ENCODE assay signal across 8 cellular contexts in the genomic region with DNA sequence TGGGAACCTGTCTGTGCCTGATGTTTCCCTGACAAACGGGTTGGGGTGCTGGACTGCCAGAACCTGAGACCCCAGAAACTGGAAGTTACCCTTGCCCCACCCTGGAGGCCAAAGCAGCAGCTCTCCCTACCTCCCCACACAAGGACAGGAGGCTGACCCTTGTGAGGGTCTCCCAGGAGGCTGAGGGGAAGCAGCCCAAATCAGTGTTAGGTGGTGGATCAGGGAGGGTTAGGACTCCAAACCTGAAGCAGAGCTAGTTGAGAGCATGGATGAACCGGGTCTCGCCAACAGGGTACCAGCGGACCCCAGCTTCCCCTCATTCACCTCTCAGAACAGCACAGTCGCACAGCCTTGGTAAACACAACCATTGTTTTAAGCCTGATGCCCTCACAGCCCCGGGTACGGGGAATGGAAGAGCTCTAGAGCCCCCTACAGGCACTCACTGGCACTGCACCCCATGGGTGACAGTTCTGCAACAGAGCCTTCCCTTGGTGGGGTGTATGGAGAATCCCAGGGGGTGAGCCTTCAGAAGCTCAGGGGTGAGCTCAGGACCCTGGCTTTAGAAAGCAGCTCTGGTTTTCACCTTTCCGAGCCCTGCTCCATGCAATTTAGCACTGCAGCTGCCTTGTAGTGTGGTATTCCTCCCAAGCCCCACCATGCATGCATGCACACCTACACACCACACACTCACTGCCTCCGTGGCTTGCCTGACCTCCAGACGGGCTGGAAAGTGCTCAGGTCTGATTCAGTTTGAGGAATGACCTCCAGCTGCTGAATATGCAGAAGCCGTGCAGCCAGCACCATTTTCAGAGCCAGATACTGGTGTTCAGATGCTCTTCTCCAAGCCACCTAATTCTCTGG. TPM values are rescaled to one million over a fixed set of nuclear protein-coding genes. Genes with fewer than 3 reads are reported as not detected.
DNase-seq lines count a peak whose midpoint lies in the region; ATAC-seq, FAIRE-seq and TF ChIP-seq lines count a peak whose summit lies in the region.

No MANE protein-coding gene starts in this region.

- peak; percentile 92 for FAIRE-seq in GM12892 (lab: Jason Lieb, UNC)

- H3K9me3 ChIP-seq in SJSA1 (replicated peaks) = no peaks in the 10 kb centered on the region

- H3K4me3 Mint-ChIP-seq in activated naive CD4-positive, alpha-beta T cell treated with anti-CD3 and anti-CD28 coated beads, Interleukin-2, amount 10 ng/mL, durations not matched to agents 7 days and 5 days = no peak overlapping the region

- no peak overlapping the region for H3K27ac ChIP-seq in SJSA1

- no peaks in the 10 kb centered on the region for H3K36me3 Mint-ChIP-seq in activated naive CD4-positive, alpha-beta T cell treated with anti-CD3 and anti-CD28 coated beads, Interleukin-2, amount 10 ng/mL, durations not matched to agents 7 days and 5 days

- no peaks in the 10 kb centered on the region for H3K4me1 Mint-ChIP-seq in activated naive CD4-positive, alpha-beta T cell treated with anti-CD3 and anti-CD28 coated beads, Interleukin-2, amount 10 ng/mL, durations not matched to agents 7 days and 5 days

- no peaks in the 10 kb centered on the region for H3K9me3 Mint-ChIP-seq in activated naive CD4-positive, alpha-beta T cell treated with anti-CD3 and anti-CD28 coated beads, Interleukin-2, amount 10 ng/mL, durations not matched to agents 7 days and 5 days

- peak; percentile 81 for DNase-seq in 8988T
- peak; percentile 82 for DNase-seq in GM12892 (ENCODE audit: insufficient read length)
- DNase-seq in LoVo (ENCODE audit: low spot score) = peak; percentile 66
- peak; percentile 37 to 65 for DNase-seq in SJSA1 (ENCODE audit: low read depth in 1 of 2, low spot score in 2 of 2)
- peak; percentile 75 for DNase-seq in activated naive CD4-positive, alpha-beta T cell treated with anti-CD3 and anti-CD28 coated beads, Interleukin-2, amount 10 ng/mL, durations not matched to agents 7 days and 5 days
- DNase-seq in Right ventricle myocardium inferior (ENCODE audit: missing footprints) = no peak
- DNase-seq in posterior cingulate gyrus = peak; percentile 62 to 96 (median 80)
- peak; percentile 73 for DNase-seq in ureter (ENCODE audit: low spot score)

- intact Hi-C loops in Right ventricle myocardium inferior (cut with DNase I) = loop anchor here (1.0 to 5.0 kb wide), 2 partner anchors 337 to 675 kb away; no protein-coding TSS in a partner anchor
- intact Hi-C loops in posterior cingulate gyrus (cut with DNase I) = loop anchor here (1.0 kb wide), 1 partner anchor 337 kb away; no protein-coding TSS in a partner anchor

- peak; percentile 79 for ATAC-seq in Right ventricle myocardium inferior

- H3K36me3 ChIP-seq in SJSA1 = no peaks in the 10 kb centered on the region

- no peaks in the 10 kb centered on the region for H3K4me1 ChIP-seq in SJSA1 (replicated peaks)

- H3K27ac Mint-ChIP-seq in activated naive CD4-positive, alpha-beta T cell treated with anti-CD3 and anti-CD28 coated beads, Interleukin-2, amount 10 ng/mL, durations not matched to agents 7 days and 5 days = no peak overlapping the region

- CTCF ChIA-PET in activated naive CD4-positive, alpha-beta T cell treated with anti-CD3 and anti-CD28 coated beads, Interleukin-2, amount 10 ng/mL, durations not matched to agents 7 days and 5 days (lab: Charles Lee) = interaction anchor here (0.6 to 5.1 kb wide), 18 partner anchors 9 to 682 kb away, joined by 3 to 42 read pairs (median 4); partner anchors contain the start of gene ESRRB

- H3K4me3 ChIP-seq in SJSA1 = no peak overlapping the region

- peaks cover 18% of the 10 kb centered on the region for H3K27me3 Mint-ChIP-seq in activated naive CD4-positive, alpha-beta T cell treated with anti-CD3 and anti-CD28 coated beads, Interleukin-2, amount 10 ng/mL, durations not matched to agents 7 days and 5 days

- no peak for TF ChIP-seq POLR2A in GM12892 (IDR thresholded peaks at IDR 0.05; ENCODE audit: low read depth, low read length)

- H3K27me3 ChIP-seq in SJSA1 (replicated peaks) = peaks cover 15% of the 10 kb centered on the region

RNA-seq across cellular contexts. Expression of gene ESRRB, which starts 11.2 kb away (rescaled TPM):
- 0.89 TPM for polyA plus RNA-seq in GM12892 (2012; ENCODE audit: missing spikeins)
- total RNA-seq in SJSA1 (2014; rRNA removed; shearing (Covaris generic)) = 0.03 TPM in 1 of 2 replicates, not detected in the other
- total RNA-seq in Right ventricle myocardium inferior (2.9 TPM), ureter (0.16 TPM)
